ENCODE assay signal across 8 cellular contexts in the genomic region with DNA sequence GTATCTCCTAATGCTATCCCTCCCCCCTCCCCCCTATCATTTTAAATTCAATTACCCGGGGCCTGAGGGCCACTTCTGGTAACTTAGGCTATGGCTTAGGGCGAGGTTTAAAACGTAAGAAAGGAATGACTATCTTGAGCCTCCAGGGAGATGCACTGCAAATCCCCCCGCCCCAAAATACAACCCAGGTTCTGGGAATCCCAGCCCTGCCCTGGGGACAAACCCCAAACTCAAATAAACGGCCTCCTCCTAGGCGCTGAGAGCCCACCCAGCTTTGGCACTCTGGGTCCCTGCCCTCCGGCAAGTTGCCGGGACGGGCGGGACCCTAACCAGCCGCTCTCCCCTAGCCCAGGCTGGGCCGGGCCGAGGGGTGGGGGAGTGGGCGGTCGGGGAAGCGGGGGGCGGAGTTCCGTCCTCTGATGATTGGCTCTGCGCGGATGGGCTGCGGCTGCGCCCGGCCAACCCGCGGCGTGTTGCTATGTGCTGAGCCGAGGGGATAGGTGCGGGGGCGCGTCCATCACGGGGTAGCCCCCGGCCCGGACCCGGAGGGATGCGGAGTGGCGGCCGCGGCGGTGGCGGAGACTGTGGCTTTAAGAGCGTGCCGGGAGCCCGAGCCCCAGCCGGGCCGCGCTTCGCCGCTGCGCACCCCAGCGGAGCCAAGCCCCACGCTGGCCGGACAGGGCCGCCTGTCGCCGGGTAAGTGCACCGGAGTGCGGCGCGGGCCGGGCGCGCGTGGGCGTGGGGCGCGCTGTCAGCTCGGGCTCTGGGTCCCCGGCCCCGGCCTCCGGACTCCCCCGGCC. TPM values are rescaled to one million over a fixed set of nuclear protein-coding genes. Genes with fewer than 3 reads are reported as not detected.
DNase-seq lines count a peak whose midpoint lies in the region; ATAC-seq and TF ChIP-seq lines count a peak whose summit lies in the region.

A gene with protein sequence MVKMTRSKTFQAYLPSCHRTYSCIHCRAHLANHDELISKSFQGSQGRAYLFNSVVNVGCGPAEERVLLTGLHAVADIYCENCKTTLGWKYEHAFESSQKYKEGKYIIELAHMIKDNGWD (plus strand): TSS at position 527 of the 800 bp plus-strand sequence. CDS start 21,755 bp downstream, outside the sequence.

- H3K9me3 Mint-ChIP-seq in CD4-positive, alpha-beta T cell, result no peaks in the 10 kb centered on the region

- no peaks in the 10 kb centered on the region for H3K27me3 ChIP-seq in CD4-positive, alpha-beta T cell (ENCODE audit: control insufficient read depth, insufficient read depth, low read length)
- H3K27me3 ChIP-seq in effector memory CD4-positive, alpha-beta T cell (replicated peaks; ENCODE audit: control insufficient read depth, insufficient read depth, low read length, poor library complexity, severe bottlenecking), result no peaks in the 10 kb centered on the region

- peak within 1 kb of the TSS; percentile 96 for H3K4me3 Mint-ChIP-seq in CD4-positive, alpha-beta T cell

- no peaks in the 10 kb centered on the region for H3K9me3 ChIP-seq in CD4-positive, alpha-beta T cell (ENCODE audit: control insufficient read depth, low read length)
- no peaks in the 10 kb centered on the region for H3K9me3 ChIP-seq in effector memory CD4-positive, alpha-beta T cell (ENCODE audit: control insufficient read depth, low read length)

- POLR2A ChIA-PET in CD4-positive, alpha-beta T cell (lab: Charles Lee), result interaction anchor here (1.2 to 3.1 kb wide), 6 partner anchors 29 to 110 kb away, joined by 3 to 43 read pairs (median 8); no protein-coding TSS in a partner anchor

- peaks cover 83% of the 10 kb centered on the region for H3K4me1 Mint-ChIP-seq in CD4-positive, alpha-beta T cell (ENCODE audit: low read depth)

- H3K4me1 ChIP-seq in effector memory CD4-positive, alpha-beta T cell (ENCODE audit: control insufficient read depth, insufficient read depth, low read length, poor library complexity, severe bottlenecking), result peaks cover 39% of the 10 kb centered on the region

- H3K36me3 ChIP-seq in effector memory CD4-positive, alpha-beta T cell (ENCODE audit: control insufficient read depth, insufficient read depth, low read length), result no peaks in the 10 kb centered on the region

- H3K27me3 Mint-ChIP-seq in CD4-positive, alpha-beta T cell, result no peaks in the 10 kb centered on the region

- intact Hi-C loops in CD4-positive, alpha-beta T cell (cut with DNase I, micrococcal nuclease), result loop anchor here in 1 of 2 experiments (5.0 kb wide), 1 partner anchor 36 kb away; no protein-coding TSS in a partner anchor

- H3K27ac Mint-ChIP-seq in CD4-positive, alpha-beta T cell, result peak within 1 kb of the TSS; percentile 91

- H3K36me3 Mint-ChIP-seq in CD4-positive, alpha-beta T cell (ENCODE audit: low read depth), result peaks cover 9% of the 10 kb centered on the region

- H3K27ac ChIP-seq in CD4-positive, alpha-beta T cell (ENCODE audit: low read depth, low read length), result peak within 1 kb of the TSS; percentile 49
- H3K27ac ChIP-seq in effector memory CD4-positive, alpha-beta T cell (ENCODE audit: insufficient read depth, low read length, poor library complexity, severe bottlenecking), result peak within 1 kb of the TSS; percentile 68

- DNase-seq in CD4-positive, alpha-beta T cell, result peak; percentile 78 to 90 (median 87)
- DNase-seq in GM20000 (ENCODE audit: low spot score) (peak; percentile 97), HT1080 (ENCODE audit: low read depth) (peak; percentile 85), NOMO-1 (lab: John Stamatoyannopoulos, UW; ENCODE audit: unreplicated experiment in 2 of 2) (peak; percentile 71 to 89), lung microvascular endothelial cell (ENCODE audit: low read depth in 2 of 2) (peak; percentile 97 to 98)
- DNase-seq in activated CD8-positive, alpha-beta memory T cell treated with anti-CD3 and anti-CD28 coated beads for 4 hours (ENCODE audit: low read depth in 2 of 2), result peak; percentile 69 to 75
- DNase-seq in effector memory CD4-positive, alpha-beta T cell, result peak; percentile 73 to 83 (median 82)
- peak; percentile 75 to 89 (median 75) for DNase-seq in stimulated activated CD4-positive, alpha-beta T cell treated with anti-CD3 and anti-CD28 coated beads, TNF-alpha, amount 100 ng/mL, for 24 hours (ENCODE audit: low read depth in 3 of 3)

- TF ChIP-seq CTCF in CD4-positive, alpha-beta T cell (IDR thresholded peaks at IDR 0.05), result no peak
- no peak for TF ChIP-seq CTCF in GM20000 (IDR thresholded peaks at IDR 0.05; ENCODE audit: extremely low read depth, missing control alignments)

- ATAC-seq in CD4-positive, alpha-beta T cell (ENCODE audit: poor library complexity), result peak; percentile 83

- CTCF ChIA-PET in CD4-positive, alpha-beta T cell (lab: Charles Lee), result no interaction called here

- peak within 1 kb of the TSS; percentile 84 for H3K4me3 ChIP-seq in effector memory CD4-positive, alpha-beta T cell (ENCODE audit: insufficient read depth, low read depth, low read length, poor library complexity, severe bottlenecking)

RNA-seq across cellular contexts. Expression of the gene that starts here (rescaled TPM):
- 10 to 100 TPM; 69.1 to 71.6 TPM for total RNA-seq in CD4-positive, alpha-beta T cell
- 0.60 and 1.1 TPM in 2 replicates for total RNA-seq in HT1080 (2014; rRNA removed; shearing (Covaris generic))
- 2.0 and 2.3 TPM in 2 replicates for polyA plus RNA-seq in HT1080 (2015; cell fraction: cytosol; rRNA removed)
- polyA plus RNA-seq in HT1080 (2015; cell fraction: nucleus; rRNA removed), result 3.2 and 3.5 TPM in 2 replicates
- total RNA-seq in lung microvascular endothelial cell, result 46.0 and 60.9 TPM in 2 replicates

Comparison
In these comparisons a context has a peak if more than half of its experiments do, and no peak if none do; other contexts are left out.
1. Peak in every context shown above with its lines: DNase-seq, ATAC-seq, H3K4me3 ChIP-seq and H3K27ac ChIP-seq.
2. RNA of the gene that starts here (total RNA-seq): 69.1 to 71.6 TPM in CD4-positive, alpha-beta T cell and 46.0 to 60.9 TPM in lung microvascular endothelial cell; 0.60 to 1.1 TPM in HT1080; every median in the first group is over 10 times any median in the second.